ENCODE assay signal across 1 cellular context in the genomic region with DNA sequence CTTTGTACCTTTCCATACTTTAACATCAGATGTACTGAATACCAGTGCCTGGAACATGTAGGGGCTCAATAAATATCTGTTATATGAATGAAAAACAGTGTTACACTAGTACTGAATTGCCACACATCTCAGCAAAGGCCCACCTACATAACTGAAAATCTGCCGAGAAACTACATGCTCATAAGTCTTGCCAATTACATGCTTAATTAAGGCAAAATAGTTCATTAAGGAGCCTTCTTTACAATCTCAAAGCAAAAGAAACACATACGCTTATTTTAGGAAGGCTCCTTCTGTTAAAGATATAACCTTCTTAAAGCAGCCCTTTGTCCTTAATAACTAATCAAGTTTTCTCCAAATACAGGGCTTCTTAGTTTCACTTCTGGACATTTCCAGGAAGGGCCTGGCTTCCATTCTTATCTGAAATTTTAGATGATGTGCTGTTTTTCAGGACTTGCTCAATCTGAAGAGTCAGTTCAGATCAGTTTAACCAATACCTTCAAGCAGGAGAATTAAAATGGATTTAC.
TF ChIP-seq lines count a peak whose summit lies in the region.

No MANE protein-coding gene starts in this region.

TF ChIP-seq in HepG2, 621 proteins besides CTCF, POLR2A, EP300 and RAD21 (continued from another document and continues in another):
- TF ChIP-seq, protein P1, sequence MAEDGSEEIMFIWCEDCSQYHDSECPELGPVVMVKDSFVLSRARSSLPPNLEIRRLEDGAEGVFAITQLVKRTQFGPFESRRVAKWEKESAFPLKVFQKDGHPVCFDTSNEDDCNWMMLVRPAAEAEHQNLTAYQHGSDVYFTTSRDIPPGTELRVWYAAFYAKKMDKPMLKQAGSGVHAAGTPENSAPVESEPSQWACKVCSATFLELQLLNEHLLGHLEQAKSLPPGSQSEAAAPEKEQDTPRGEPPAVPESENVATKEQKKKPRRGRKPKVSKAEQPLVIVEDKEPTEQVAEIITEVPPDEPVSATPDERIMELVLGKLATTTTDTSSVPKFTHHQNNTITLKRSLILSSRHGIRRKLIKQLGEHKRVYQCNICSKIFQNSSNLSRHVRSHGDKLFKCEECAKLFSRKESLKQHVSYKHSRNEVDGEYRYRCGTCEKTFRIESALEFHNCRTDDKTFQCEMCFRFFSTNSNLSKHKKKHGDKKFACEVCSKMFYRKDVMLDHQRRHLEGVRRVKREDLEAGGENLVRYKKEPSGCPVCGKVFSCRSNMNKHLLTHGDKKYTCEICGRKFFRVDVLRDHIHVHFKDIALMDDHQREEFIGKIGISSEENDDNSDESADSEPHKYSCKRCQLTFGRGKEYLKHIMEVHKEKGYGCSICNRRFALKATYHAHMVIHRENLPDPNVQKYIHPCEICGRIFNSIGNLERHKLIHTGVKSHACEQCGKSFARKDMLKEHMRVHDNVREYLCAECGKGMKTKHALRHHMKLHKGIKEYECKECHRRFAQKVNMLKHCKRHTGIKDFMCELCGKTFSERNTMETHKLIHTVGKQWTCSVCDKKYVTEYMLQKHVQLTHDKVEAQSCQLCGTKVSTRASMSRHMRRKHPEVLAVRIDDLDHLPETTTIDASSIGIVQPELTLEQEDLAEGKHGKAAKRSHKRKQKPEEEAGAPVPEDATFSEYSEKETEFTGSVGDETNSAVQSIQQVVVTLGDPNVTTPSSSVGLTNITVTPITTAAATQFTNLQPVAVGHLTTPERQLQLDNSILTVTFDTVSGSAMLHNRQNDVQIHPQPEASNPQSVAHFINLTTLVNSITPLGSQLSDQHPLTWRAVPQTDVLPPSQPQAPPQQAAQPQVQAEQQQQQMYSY (CRISPR knock-in tag; IDR thresholded peaks at IDR 0.05) = no peak
- TF ChIP-seq, protein P2, sequence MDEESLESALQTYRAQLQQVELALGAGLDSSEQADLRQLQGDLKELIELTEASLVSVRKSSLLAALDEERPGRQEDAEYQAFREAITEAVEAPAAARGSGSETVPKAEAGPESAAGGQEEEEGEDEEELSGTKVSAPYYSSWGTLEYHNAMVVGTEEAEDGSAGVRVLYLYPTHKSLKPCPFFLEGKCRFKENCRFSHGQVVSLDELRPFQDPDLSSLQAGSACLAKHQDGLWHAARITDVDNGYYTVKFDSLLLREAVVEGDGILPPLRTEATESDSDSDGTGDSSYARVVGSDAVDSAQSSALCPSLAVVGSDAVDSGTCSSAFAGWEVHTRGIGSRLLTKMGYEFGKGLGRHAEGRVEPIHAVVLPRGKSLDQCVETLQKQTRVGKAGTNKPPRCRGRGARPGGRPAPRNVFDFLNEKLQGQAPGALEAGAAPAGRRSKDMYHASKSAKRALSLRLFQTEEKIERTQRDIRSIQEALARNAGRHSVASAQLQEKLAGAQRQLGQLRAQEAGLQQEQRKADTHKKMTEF (CRISPR knock-in tag; IDR thresholded peaks at IDR 0.05) = 0 out of 2 replicates have a peak, but pooled peaks have one; percentile 16
- peak; percentile 60 for TF ChIP-seq CEBPG (CRISPR knock-in tag; IDR thresholded peaks at IDR 0.05)
- TF ChIP-seq EZH2 (conservative IDR thresholded peaks at IDR 0.05; ENCODE audit: low read depth, low read length) = no peak
- TF ChIP-seq GATAD2A (CRISPR knock-in tag; IDR thresholded peaks at IDR 0.05) = peak; percentile 76
- TF ChIP-seq CREB1 (IDR thresholded peaks at IDR 0.05) = no peak
- TF ChIP-seq CREB1 (CRISPR knock-in tag; IDR thresholded peaks at IDR 0.05) = peak; percentile 58
- TF ChIP-seq CC2D1A (CRISPR knock-in tag; IDR thresholded peaks at IDR 0.05) = no peak
- no peak for TF ChIP-seq NCOR1 (IDR thresholded peaks at IDR 0.05; ENCODE audit: borderline replicate concordance, low read length)
- no peak for TF ChIP-seq ZKSCAN5 (CRISPR knock-in tag; IDR thresholded peaks at IDR 0.05)
- TF ChIP-seq MTF1 (CRISPR knock-in tag; IDR thresholded peaks at IDR 0.05) = no peak
- TF ChIP-seq HMG20A (CRISPR knock-in tag; IDR thresholded peaks at IDR 0.05; ENCODE audit: borderline replicate concordance) = 0 out of 2 replicates have a peak, but pooled peaks have one; percentile 23
- TF ChIP-seq YEATS2 (CRISPR knock-in tag; IDR thresholded peaks at IDR 0.05; ENCODE audit: borderline replicate concordance) = no peak
- no peak for TF ChIP-seq MAFK (conservative IDR thresholded peaks at IDR 0.05 in 1 of 2, IDR thresholded peaks at IDR 0.05 in 1 of 2; ENCODE audit: low read length in 2 of 2)
- TF ChIP-seq SOX6 (IDR thresholded peaks at IDR 0.05) = no peak
- peak; percentile 29; the same call in 1 of the 2 replicates for TF ChIP-seq SOX6 (CRISPR knock-in tag; IDR thresholded peaks at IDR 0.05)
- peak; percentile 40; the same call in 1 of the 2 replicates for TF ChIP-seq ATF1 (CRISPR knock-in tag; IDR thresholded peaks at IDR 0.05)
- no peak for TF ChIP-seq CBX5 (CRISPR knock-in tag; IDR thresholded peaks at IDR 0.05; ENCODE audit: borderline replicate concordance)
- TF ChIP-seq ZNF713 (CRISPR knock-in tag; IDR thresholded peaks at IDR 0.05) = no peak
- TF ChIP-seq MBD4 (IDR thresholded peaks at IDR 0.05; ENCODE audit: borderline replicate concordance, low read length) = 0 out of 2 replicates have a peak, but pooled peaks have one; percentile 46
- TF ChIP-seq ZNF274 (CRISPR knock-in tag; IDR thresholded peaks at IDR 0.05) = no peak
- TF ChIP-seq CCDC6 (CRISPR knock-in tag; IDR thresholded peaks at IDR 0.05) = 0 out of 2 replicates have a peak, but pooled peaks have one; percentile 43
- no peak for TF ChIP-seq ZKSCAN8 (CRISPR knock-in tag; IDR thresholded peaks at IDR 0.05; ENCODE audit: borderline replicate concordance)
- TF ChIP-seq ZNF652 (CRISPR knock-in tag; IDR thresholded peaks at IDR 0.05; ENCODE audit: borderline replicate concordance, low read depth) = no peak
- no peak for TF ChIP-seq TAF1 (CRISPR knock-in tag; IDR thresholded peaks at IDR 0.05)
- TF ChIP-seq ZNF224 (CRISPR knock-in tag; IDR thresholded peaks at IDR 0.05) = no peak
- no peak for TF ChIP-seq YY1 (IDR thresholded peaks at IDR 0.05; ENCODE audit: insufficient read depth, insufficient replicate concordance, low read depth, low read length)
- no peak for TF ChIP-seq IKZF4 (CRISPR knock-in tag; IDR thresholded peaks at IDR 0.05; ENCODE audit: borderline replicate concordance, low read depth, not compliant biosample characterization)
- TF ChIP-seq, protein P3, sequence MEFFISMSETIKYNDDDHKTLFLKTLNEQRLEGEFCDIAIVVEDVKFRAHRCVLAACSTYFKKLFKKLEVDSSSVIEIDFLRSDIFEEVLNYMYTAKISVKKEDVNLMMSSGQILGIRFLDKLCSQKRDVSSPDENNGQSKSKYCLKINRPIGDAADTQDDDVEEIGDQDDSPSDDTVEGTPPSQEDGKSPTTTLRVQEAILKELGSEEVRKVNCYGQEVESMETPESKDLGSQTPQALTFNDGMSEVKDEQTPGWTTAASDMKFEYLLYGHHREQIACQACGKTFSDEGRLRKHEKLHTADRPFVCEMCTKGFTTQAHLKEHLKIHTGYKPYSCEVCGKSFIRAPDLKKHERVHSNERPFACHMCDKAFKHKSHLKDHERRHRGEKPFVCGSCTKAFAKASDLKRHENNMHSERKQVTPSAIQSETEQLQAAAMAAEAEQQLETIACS (CRISPR knock-in tag; IDR thresholded peaks at IDR 0.05) = no peak
- peak; percentile 93 for TF ChIP-seq ZNF3 (CRISPR knock-in tag; IDR thresholded peaks at IDR 0.05)
- peak; percentile 36; the same call in 1 of the 2 replicates for TF ChIP-seq NFIC (IDR thresholded peaks at IDR 0.05; ENCODE audit: low read length)
- no peak for TF ChIP-seq NAIF1 (CRISPR knock-in tag; IDR thresholded peaks at IDR 0.05; ENCODE audit: borderline replicate concordance)
- no peak for TF ChIP-seq EED (CRISPR knock-in tag; IDR thresholded peaks at IDR 0.05)
- TF ChIP-seq, protein P4, sequence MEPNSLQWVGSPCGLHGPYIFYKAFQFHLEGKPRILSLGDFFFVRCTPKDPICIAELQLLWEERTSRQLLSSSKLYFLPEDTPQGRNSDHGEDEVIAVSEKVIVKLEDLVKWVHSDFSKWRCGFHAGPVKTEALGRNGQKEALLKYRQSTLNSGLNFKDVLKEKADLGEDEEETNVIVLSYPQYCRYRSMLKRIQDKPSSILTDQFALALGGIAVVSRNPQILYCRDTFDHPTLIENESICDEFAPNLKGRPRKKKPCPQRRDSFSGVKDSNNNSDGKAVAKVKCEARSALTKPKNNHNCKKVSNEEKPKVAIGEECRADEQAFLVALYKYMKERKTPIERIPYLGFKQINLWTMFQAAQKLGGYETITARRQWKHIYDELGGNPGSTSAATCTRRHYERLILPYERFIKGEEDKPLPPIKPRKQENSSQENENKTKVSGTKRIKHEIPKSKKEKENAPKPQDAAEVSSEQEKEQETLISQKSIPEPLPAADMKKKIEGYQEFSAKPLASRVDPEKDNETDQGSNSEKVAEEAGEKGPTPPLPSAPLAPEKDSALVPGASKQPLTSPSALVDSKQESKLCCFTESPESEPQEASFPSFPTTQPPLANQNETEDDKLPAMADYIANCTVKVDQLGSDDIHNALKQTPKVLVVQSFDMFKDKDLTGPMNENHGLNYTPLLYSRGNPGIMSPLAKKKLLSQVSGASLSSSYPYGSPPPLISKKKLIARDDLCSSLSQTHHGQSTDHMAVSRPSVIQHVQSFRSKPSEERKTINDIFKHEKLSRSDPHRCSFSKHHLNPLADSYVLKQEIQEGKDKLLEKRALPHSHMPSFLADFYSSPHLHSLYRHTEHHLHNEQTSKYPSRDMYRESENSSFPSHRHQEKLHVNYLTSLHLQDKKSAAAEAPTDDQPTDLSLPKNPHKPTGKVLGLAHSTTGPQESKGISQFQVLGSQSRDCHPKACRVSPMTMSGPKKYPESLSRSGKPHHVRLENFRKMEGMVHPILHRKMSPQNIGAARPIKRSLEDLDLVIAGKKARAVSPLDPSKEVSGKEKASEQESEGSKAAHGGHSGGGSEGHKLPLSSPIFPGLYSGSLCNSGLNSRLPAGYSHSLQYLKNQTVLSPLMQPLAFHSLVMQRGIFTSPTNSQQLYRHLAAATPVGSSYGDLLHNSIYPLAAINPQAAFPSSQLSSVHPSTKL (CRISPR knock-in tag; IDR thresholded peaks at IDR 0.05) = peak; percentile 48; the same call in 1 of the 2 replicates
- TF ChIP-seq ZKSCAN1 (IDR thresholded peaks at IDR 0.05; ENCODE audit: low read length) = no peak
- TF ChIP-seq ASH2L (IDR thresholded peaks at IDR 0.05; ENCODE audit: insufficient read length, low read depth, low read length) = peak; percentile 65
- no peak for TF ChIP-seq ZNF780A (CRISPR knock-in tag; IDR thresholded peaks at IDR 0.05)
- TF ChIP-seq ZNF350 (CRISPR knock-in tag; IDR thresholded peaks at IDR 0.05; ENCODE audit: borderline replicate concordance, low read depth) = no peak
- no peak for TF ChIP-seq ZNF282 (IDR thresholded peaks at IDR 0.05; ENCODE audit: partially characterized antibody)
- TF ChIP-seq SMARCE1 (IDR thresholded peaks at IDR 0.05; ENCODE audit: borderline replicate concordance) = no peak
- TF ChIP-seq, protein P5, sequence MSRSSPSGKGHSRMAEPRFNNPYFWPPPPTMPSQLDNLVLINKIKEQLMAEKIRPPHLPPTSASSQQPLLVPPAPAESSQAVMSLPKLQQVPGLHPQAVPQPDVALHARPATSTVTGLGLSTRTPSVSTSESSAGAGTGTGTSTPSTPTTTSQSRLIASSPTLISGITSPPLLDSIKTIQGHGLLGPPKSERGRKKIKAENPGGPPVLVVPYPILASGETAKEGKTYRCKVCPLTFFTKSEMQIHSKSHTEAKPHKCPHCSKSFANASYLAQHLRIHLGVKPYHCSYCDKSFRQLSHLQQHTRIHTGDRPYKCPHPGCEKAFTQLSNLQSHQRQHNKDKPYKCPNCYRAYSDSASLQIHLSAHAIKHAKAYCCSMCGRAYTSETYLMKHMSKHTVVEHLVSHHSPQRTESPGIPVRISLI (CRISPR knock-in tag; IDR thresholded peaks at IDR 0.05; ENCODE audit: borderline replicate concordance) = no peak
- TF ChIP-seq, protein P6, sequence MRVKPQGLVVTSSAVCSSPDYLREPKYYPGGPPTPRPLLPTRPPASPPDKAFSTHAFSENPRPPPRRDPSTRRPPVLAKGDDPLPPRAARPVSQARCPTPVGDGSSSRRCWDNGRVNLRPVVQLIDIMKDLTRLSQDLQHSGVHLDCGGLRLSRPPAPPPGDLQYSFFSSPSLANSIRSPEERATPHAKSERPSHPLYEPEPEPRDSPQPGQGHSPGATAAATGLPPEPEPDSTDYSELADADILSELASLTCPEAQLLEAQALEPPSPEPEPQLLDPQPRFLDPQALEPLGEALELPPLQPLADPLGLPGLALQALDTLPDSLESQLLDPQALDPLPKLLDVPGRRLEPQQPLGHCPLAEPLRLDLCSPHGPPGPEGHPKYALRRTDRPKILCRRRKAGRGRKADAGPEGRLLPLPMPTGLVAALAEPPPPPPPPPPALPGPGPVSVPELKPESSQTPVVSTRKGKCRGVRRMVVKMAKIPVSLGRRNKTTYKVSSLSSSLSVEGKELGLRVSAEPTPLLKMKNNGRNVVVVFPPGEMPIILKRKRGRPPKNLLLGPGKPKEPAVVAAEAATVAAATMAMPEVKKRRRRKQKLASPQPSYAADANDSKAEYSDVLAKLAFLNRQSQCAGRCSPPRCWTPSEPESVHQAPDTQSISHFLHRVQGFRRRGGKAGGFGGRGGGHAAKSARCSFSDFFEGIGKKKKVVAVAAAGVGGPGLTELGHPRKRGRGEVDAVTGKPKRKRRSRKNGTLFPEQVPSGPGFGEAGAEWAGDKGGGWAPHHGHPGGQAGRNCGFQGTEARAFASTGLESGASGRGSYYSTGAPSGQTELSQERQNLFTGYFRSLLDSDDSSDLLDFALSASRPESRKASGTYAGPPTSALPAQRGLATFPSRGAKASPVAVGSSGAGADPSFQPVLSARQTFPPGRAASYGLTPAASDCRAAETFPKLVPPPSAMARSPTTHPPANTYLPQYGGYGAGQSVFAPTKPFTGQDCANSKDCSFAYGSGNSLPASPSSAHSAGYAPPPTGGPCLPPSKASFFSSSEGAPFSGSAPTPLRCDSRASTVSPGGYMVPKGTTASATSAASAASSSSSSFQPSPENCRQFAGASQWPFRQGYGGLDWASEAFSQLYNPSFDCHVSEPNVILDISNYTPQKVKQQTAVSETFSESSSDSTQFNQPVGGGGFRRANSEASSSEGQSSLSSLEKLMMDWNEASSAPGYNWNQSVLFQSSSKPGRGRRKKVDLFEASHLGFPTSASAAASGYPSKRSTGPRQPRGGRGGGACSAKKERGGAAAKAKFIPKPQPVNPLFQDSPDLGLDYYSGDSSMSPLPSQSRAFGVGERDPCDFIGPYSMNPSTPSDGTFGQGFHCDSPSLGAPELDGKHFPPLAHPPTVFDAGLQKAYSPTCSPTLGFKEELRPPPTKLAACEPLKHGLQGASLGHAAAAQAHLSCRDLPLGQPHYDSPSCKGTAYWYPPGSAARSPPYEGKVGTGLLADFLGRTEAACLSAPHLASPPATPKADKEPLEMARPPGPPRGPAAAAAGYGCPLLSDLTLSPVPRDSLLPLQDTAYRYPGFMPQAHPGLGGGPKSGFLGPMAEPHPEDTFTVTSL (CRISPR knock-in tag; IDR thresholded peaks at IDR 0.05; ENCODE audit: borderline replicate concordance) = no peak
- TF ChIP-seq, protein P7, sequence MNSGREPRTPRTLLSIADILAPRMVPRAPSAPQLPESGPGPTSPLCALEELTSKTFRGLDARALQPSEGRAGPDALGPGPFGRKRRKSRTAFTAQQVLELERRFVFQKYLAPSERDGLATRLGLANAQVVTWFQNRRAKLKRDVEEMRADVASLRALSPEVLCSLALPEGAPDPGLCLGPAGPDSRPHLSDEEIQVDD (CRISPR knock-in tag; IDR thresholded peaks at IDR 0.05; ENCODE audit: borderline replicate concordance) = no peak
- TF ChIP-seq NONO (IDR thresholded peaks at IDR 0.05) = no peak
- TF ChIP-seq NONO (CRISPR knock-in tag; conservative IDR thresholded peaks at IDR 0.05) = no peak
- TF ChIP-seq RNF2 (conservative IDR thresholded peaks at IDR 0.05; ENCODE audit: low read depth) = no peak
